In the genomic region with DNA sequence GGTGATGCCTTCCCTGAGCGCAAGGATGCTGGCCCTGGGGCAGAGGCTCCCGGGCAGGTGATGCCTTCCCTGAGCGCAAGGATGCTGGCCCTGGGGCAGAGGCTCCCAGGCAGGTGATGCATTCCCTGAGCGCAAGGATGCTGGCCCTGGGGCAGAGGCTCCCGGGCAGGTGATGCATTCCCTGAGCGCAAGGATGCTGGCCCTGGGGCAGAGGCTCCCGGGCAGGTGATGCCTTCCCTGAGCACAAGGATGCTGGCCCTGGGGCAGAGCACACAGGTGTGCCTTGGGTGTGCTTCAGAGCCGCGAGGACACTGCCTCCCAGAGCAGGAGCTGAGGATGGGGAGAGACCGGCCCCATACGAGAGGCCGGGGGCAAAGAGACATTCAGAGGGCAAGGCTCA, we compare ENCODE assay signal across 1 cellular context. TPM values are rescaled to one million over a fixed set of nuclear protein-coding genes. Genes with fewer than 3 reads are reported as not detected.
"Had no signal": no experiment of that assay in that cellular context is flagged by ENCODE, and none has a peak within 500 bp of the region (broad histone marks: within the 10 kb centered on the region; RNA-seq: fewer than 3 reads in every experiment).

No MANE protein-coding gene starts in this region.

RNA-seq across cellular contexts. Expression of a gene that starts 22.7 kb away (rescaled TPM):
- total RNA-seq: ascending aorta had no signal
